16 cellular contexts compared by ENCODE assay signal in the genomic region with DNA sequence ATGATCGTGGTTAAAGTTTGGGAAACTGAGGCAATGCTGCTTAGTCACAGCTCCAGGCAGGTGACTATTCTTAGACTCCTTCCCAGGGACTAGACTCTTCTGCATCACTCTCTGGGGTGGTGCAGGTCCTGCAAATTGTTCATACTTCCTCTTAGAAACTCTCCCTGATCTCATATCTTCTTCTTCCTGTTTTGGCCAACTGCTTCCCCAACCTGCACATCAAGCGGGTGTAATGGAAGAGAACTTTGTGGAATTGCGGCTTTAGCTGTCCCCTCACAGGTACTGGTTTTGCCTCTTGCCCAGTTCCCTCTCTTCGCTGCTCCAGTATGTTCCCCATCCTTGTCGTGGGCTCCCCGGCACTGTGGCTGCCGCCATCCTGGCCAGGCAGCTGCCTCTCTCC.
DNase-seq lines count a peak whose midpoint lies in the region; ATAC-seq and TF ChIP-seq lines count a peak whose summit lies in the region.
"Had no signal": no experiment of that assay in that cellular context is flagged by ENCODE, and none has a peak within 500 bp of the region (broad histone marks: within the 10 kb centered on the region; RNA-seq: fewer than 3 reads in every experiment).

No MANE protein-coding gene starts in this region.

- H3K36me3 Mint-ChIP-seq in progenitor cell of endocrine pancreas (ENCODE audit: insufficient read depth): peaks cover 44% of the 10 kb centered on the region
- H3K36me3 Mint-ChIP-seq in activated T-cell treated with anti-CD3 and anti-CD28 coated beads, Interleukin-2, amount 50 U/mL, for 24 hours (ENCODE audit: low read depth): no peaks in the 10 kb centered on the region
- H3K36me3 Mint-ChIP-seq: activated naive CD8-positive, alpha-beta T cell; naive thymus-derived CD8-positive, alpha-beta T cell had no signal

- no peak overlapping the region for H3K9ac ChIP-seq in HUES48 (ENCODE audit: low read depth, low read length)

- H3K9me3 Mint-ChIP-seq in progenitor cell of endocrine pancreas (ENCODE audit: low read depth): no peaks in the 10 kb centered on the region
- no peaks in the 10 kb centered on the region for H3K9me3 Mint-ChIP-seq in activated T-cell treated with anti-CD3 and anti-CD28 coated beads, Interleukin-2, amount 50 U/mL, for 24 hours

- H3K36me3 ChIP-seq in HUES48 (ENCODE audit: control insufficient read depth, insufficient read depth, low read length) (peaks cover 53% of the 10 kb centered on the region), SJSA1 (peaks cover 91% of the 10 kb centered on the region), heart right ventricle (no peaks in the 10 kb centered on the region)
- H3K36me3 ChIP-seq: Peyer's patch had no signal

- H3K27ac ChIP-seq in HUES48 (ENCODE audit: low read depth, low read length) (peak overlapping the region; percentile 76), SJSA1 (peak overlapping the region; percentile 25; the same call in 1 of the 2 replicates), heart right ventricle (peak overlapping the region in 1 of 10 donors; percentile 72)

- WGBS in heart right ventricle, 2 donors: 77 to 80% methylated on average over 7 of the region's 7 CpGs

- H3K4me3 ChIP-seq in HUES48 (ENCODE audit: low read depth, low read length) (no peak overlapping the region), SJSA1 (no peak overlapping the region), heart right ventricle (no peak overlapping the region)
- H3K4me3 ChIP-seq: Peyer's patch had no signal

- H3K4me1 Mint-ChIP-seq in progenitor cell of endocrine pancreas (ENCODE audit: low read depth): peaks cover 36% of the 10 kb centered on the region
- H3K4me1 Mint-ChIP-seq in activated T-cell treated with anti-CD3 and anti-CD28 coated beads, Interleukin-2, amount 50 U/mL, for 24 hours (ENCODE audit: low read depth): no peaks in the 10 kb centered on the region

- peak overlapping the region; percentile 65 for H3K27ac Mint-ChIP-seq in progenitor cell of endocrine pancreas
- H3K27ac Mint-ChIP-seq in activated T-cell treated with anti-CD3 and anti-CD28 coated beads, Interleukin-2, amount 50 U/mL, for 24 hours: no peak overlapping the region
- H3K27ac Mint-ChIP-seq: activated naive CD8-positive, alpha-beta T cell; naive thymus-derived CD8-positive, alpha-beta T cell had no signal

- TF ChIP-seq CTCF in heart right ventricle (IDR thresholded peaks at IDR 0.05) (no peak), progenitor cell of endocrine pancreas (IDR thresholded peaks at IDR 0.05; ENCODE audit: unreplicated experiment) (no peak)

- intact Hi-C loops in heart right ventricle (cut with DNase I): no loop called here

- DNase-seq in SJSA1 (ENCODE audit: low read depth in 1 of 2, low spot score in 2 of 2) (no peak), heart right ventricle (no peak), progenitor cell of endocrine pancreas (ENCODE audit: low spot score, unreplicated experiment) (no peak), COLO668 (lab: John Stamatoyannopoulos, UW; ENCODE audit: unreplicated experiment) (no peak), NCI-H510A treated with DMSO at 0.1 percent for 48 hours (lab: John Stamatoyannopoulos, UW) (no peak)
- no peak for DNase-seq in activated T-cell treated with anti-CD3 and anti-CD28 coated beads, Interleukin-2, amount 50 U/mL, for 24 hours
- DNase-seq: activated T-cell treated with anti-CD3 and anti-CD28 coated beads for 4 hours; DMS153; effector CD8-positive, alpha-beta T cell; naive thymus-derived CD8-positive, alpha-beta T cell; NCI-H187; Peyer's patch; substantia nigra had no signal

- no peaks in the 10 kb centered on the region for H3K27me3 Mint-ChIP-seq in progenitor cell of endocrine pancreas
- peaks cover 23% of the 10 kb centered on the region for H3K27me3 Mint-ChIP-seq in activated T-cell treated with anti-CD3 and anti-CD28 coated beads, Interleukin-2, amount 50 U/mL, for 24 hours
- H3K27me3 Mint-ChIP-seq: activated naive CD8-positive, alpha-beta T cell had no signal

- no peak overlapping the region for H3K4me3 Mint-ChIP-seq in progenitor cell of endocrine pancreas (ENCODE audit: low read depth)
- no peak overlapping the region for H3K4me3 Mint-ChIP-seq in activated T-cell treated with anti-CD3 and anti-CD28 coated beads, Interleukin-2, amount 50 U/mL, for 24 hours
- H3K4me3 Mint-ChIP-seq: activated naive CD8-positive, alpha-beta T cell; naive thymus-derived CD8-positive, alpha-beta T cell had no signal

- ATAC-seq in heart right ventricle (peak in 5 of 8 donors; percentile 31 to 55 (median 50)), GM21528 (IDR thresholded peaks at IDR 0.05; ENCODE audit: low FRiP score, unreplicated experiment) (no peak)
- ATAC-seq: naive thymus-derived CD8-positive, alpha-beta T cell had no signal

- H3K27me3 ChIP-seq in HUES48 (ENCODE audit: control insufficient read depth, insufficient read depth, low read length) (no peaks in the 10 kb centered on the region), SJSA1 (replicated peaks) (no peaks in the 10 kb centered on the region), heart right ventricle (peaks cover 0 to 4% (median 0%) of the 10 kb centered on the region in 7 donors)
- H3K27me3 ChIP-seq: Peyer's patch had no signal

- H3K9me3 ChIP-seq in HUES48 (ENCODE audit: control insufficient read depth, insufficient read depth, low read length) (no peaks in the 10 kb centered on the region), SJSA1 (replicated peaks) (no peaks in the 10 kb centered on the region), heart right ventricle (peaks cover 0 to 4% (median 0%) of the 10 kb centered on the region in 11 donors)
- H3K9me3 ChIP-seq: Peyer's patch had no signal

- peaks cover 17% of the 10 kb centered on the region for H3K4me1 ChIP-seq in HUES48 (ENCODE audit: control insufficient read depth, insufficient read depth, low read length)
- H3K4me1 ChIP-seq in SJSA1 (replicated peaks): peaks cover 75% of the 10 kb centered on the region
- peaks cover 0 to 50% (median 0%) of the 10 kb centered on the region in 9 donors for H3K4me1 ChIP-seq in heart right ventricle
- H3K4me1 ChIP-seq: Peyer's patch had no signal
